1 cellular context compared by ENCODE assay signal in genomic region chr17:18182978-18183333, GRCh38.
A peak's percentile ranks its signal among the peaks of the same experiment; 100 is the strongest.
TF ChIP-seq lines count a peak whose summit lies in the region.

No MANE protein-coding gene starts in this region.

TF ChIP-seq in GM12878, 131 proteins besides CTCF, POLR2A, EP300 and RAD21 (continued from another document and continues in another):
- TF ChIP-seq ZNF687 (IDR thresholded peaks at IDR 0.05), result peak; percentile 99
- TF ChIP-seq ZBED1 (IDR thresholded peaks at IDR 0.05; ENCODE audit: borderline replicate concordance), result peak; percentile 60; the same call in 1 of the 2 replicates
- TF ChIP-seq CEBPB (IDR thresholded peaks at IDR 0.05; ENCODE audit: borderline replicate concordance in 1 of 2, low read depth in 2 of 2, low read length in 2 of 2), result no peak
- peak; percentile 30; the same call in 1 of the 2 replicates for TF ChIP-seq LARP7 (IDR thresholded peaks at IDR 0.05)
- 0 out of 2 replicates have a peak, but pooled peaks have one; percentile 59 for TF ChIP-seq RELB (IDR thresholded peaks at IDR 0.05; ENCODE audit: low read depth)
- TF ChIP-seq MAX (IDR thresholded peaks at IDR 0.05; ENCODE audit: low read depth, low read length), result peak; percentile 13; the same call in 1 of the 2 replicates
- peak; percentile 74 for TF ChIP-seq NR2C1 (IDR thresholded peaks at IDR 0.05)
- TF ChIP-seq EED (IDR thresholded peaks at IDR 0.05; ENCODE audit: low read depth), result no peak
- TF ChIP-seq MYC (IDR thresholded peaks at IDR 0.05; ENCODE audit: insufficient read depth, insufficient read length, insufficient replicate concordance, low read length, severe bottlenecking), result peak; percentile 28
- TF ChIP-seq MEF2B (IDR thresholded peaks at IDR 0.05; ENCODE audit: partially characterized antibody, poor library complexity, severe bottlenecking), result peak; percentile 32
- 0 out of 2 replicates have a peak, but pooled peaks have one; percentile 30 for TF ChIP-seq MEF2A (IDR thresholded peaks at IDR 0.05; ENCODE audit: insufficient read depth, low read depth, low read length)
- TF ChIP-seq IKZF1 (conservative IDR thresholded peaks at IDR 0.05), result no peak
- 0 out of 3 replicates have a peak, but pooled peaks have one; percentile 37 for TF ChIP-seq POU2F2 (IDR thresholded peaks at IDR 0.05; ENCODE audit: borderline replicate concordance, low read depth, low read length)
- no peak for TF ChIP-seq YBX1 (IDR thresholded peaks at IDR 0.05)
- TF ChIP-seq STAT1 (conservative IDR thresholded peaks at IDR 0.05), result peak; percentile 37; the same call in 1 of the 2 replicates
- no peak for TF ChIP-seq SREBF1 (IDR thresholded peaks at IDR 0.05; ENCODE audit: low read length)
- peak; percentile 70; the same call in 1 of the 2 replicates for TF ChIP-seq CBFB (IDR thresholded peaks at IDR 0.05; ENCODE audit: low read depth)
- TF ChIP-seq KLF5 (IDR thresholded peaks at IDR 0.05; ENCODE audit: partially characterized antibody), result peak; percentile 72
- no peak for TF ChIP-seq HSF1 (IDR thresholded peaks at IDR 0.05; ENCODE audit: low read depth, low read length)
- no peak for TF ChIP-seq ZNF622 (IDR thresholded peaks at IDR 0.05)
- TF ChIP-seq GATAD2B (conservative IDR thresholded peaks at IDR 0.05; ENCODE audit: low read depth), result peak; percentile 12
- TF ChIP-seq NKRF (conservative IDR thresholded peaks at IDR 0.05), result peak; percentile 54
- peak; percentile 72 for TF ChIP-seq HDAC6 (IDR thresholded peaks at IDR 0.05; ENCODE audit: unreplicated experiment)
- no peak for TF ChIP-seq MXI1 (IDR thresholded peaks at IDR 0.05; ENCODE audit: low read depth, low read length)
- TF ChIP-seq TAF1 (IDR thresholded peaks at IDR 0.05; ENCODE audit: borderline replicate concordance, low read depth, low read length), result peak; percentile 61; the same call in 1 of the 2 replicates
- 0 out of 2 replicates have a peak, but pooled peaks have one; percentile 54 for TF ChIP-seq CBX5 (IDR thresholded peaks at IDR 0.05; ENCODE audit: low read depth)
- peak; percentile 46 for TF ChIP-seq YY1 (IDR thresholded peaks at IDR 0.05; ENCODE audit: low read depth, low read length)
- TF ChIP-seq USF2 (IDR thresholded peaks at IDR 0.05; ENCODE audit: borderline replicate concordance, low read depth, low read length), result no peak
- TF ChIP-seq NFIC (IDR thresholded peaks at IDR 0.05; ENCODE audit: low read depth, low read length), result no peak
- peak; percentile 75 for TF ChIP-seq MYB (IDR thresholded peaks at IDR 0.05; ENCODE audit: borderline replicate concordance, low read depth, low read length)
- peak; percentile 15; the same call in 1 of the 2 replicates for TF ChIP-seq ZNF207 (IDR thresholded peaks at IDR 0.05; ENCODE audit: borderline replicate concordance)
- TF ChIP-seq CREB1 (IDR thresholded peaks at IDR 0.05; ENCODE audit: low read depth), result peak; percentile 45
- no peak for TF ChIP-seq CUX1 (IDR thresholded peaks at IDR 0.05; ENCODE audit: insufficient replicate concordance, low read depth, low read length)
- TF ChIP-seq ATF2 (IDR thresholded peaks at IDR 0.05; ENCODE audit: low read length), result no peak
- no peak for TF ChIP-seq PBX3 (IDR thresholded peaks at IDR 0.05; ENCODE audit: insufficient replicate concordance, low read depth, low read length)
- TF ChIP-seq EGR1 (IDR thresholded peaks at IDR 0.05; ENCODE audit: borderline replicate concordance in 1 of 2, low read depth in 2 of 2, low read length in 2 of 2), result peak; percentile 40 to 83; a peak in 2 of 3 replicates
- peak; percentile 71; the same call in 1 of the 2 replicates for TF ChIP-seq PML (IDR thresholded peaks at IDR 0.05; ENCODE audit: low read length)
- no peak for TF ChIP-seq KAT2A (conservative IDR thresholded peaks at IDR 0.05; ENCODE audit: control insufficient read depth, low read depth, low read length)
- no peak for TF ChIP-seq NFXL1 (IDR thresholded peaks at IDR 0.05; ENCODE audit: borderline replicate concordance)
- TF ChIP-seq IRF5 (IDR thresholded peaks at IDR 0.05; ENCODE audit: borderline replicate concordance), result peak; percentile 91
- peak; percentile 50; the same call in 1 of the 2 replicates for TF ChIP-seq SMARCA5 (IDR thresholded peaks at IDR 0.05)
